In the genomic region with DNA sequence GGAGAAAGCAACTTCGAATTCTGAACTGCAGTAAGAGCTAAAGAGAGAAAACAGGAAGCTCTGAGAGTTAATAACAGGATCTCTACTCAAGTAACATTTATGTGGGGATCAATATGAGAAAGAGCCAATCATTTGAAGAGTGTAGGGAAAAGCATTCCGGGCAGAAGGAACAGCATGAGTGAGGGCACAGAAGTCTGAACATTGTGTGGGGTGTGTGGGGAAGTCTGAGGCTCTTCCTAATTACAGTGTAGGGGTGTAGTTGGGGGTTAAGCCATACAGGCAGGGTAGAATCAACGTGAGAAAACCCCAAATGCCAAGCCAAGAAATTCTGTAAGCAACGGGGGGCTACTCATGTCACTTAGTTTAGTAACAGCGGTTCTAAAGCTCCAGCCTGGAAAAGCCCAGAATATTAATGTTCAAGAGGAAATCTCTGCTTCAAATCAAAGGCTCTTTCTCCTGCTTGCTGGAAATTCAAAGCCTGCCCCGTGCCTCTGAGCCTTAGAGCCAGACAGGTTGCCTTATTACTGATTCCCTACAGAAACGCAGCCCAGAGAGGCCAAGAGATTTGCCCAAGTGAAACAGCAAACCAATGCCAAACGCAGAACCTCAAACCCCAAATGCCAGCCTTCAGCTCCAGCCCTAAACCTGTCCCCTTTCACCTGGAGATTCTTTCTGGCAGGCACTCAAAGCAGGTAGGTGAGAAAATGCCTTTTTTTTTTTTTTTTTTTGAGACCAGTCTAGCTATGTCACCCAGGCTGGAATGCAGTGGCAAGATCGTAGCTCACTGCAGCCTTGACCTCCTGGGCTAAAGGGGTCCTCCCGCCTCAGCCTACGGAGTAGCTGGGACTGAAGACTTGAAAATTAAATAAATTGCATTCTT, we compare ENCODE assay signal across 8 cellular contexts. TPM values are rescaled to one million over a fixed set of nuclear protein-coding genes. Genes with fewer than 3 reads are reported as not detected.
DNase-seq lines count a peak whose midpoint lies in the region; ATAC-seq and TF ChIP-seq lines count a peak whose summit lies in the region.

No MANE protein-coding gene starts in this region.

- DNase-seq in SK-N-SH (no peak), hepatocyte (ENCODE audit: low spot score) (peak; percentile 9)

- H3K4me3 ChIP-seq in SK-N-SH (ENCODE audit: low read depth in 2 of 2, low read length in 1 of 2) (peak overlapping the region in 1 of 2 experiments; percentile 43; a peak in 1 of 4 replicates), hepatocyte (no peak overlapping the region), stomach smooth muscle (ENCODE audit: low read length in 2 of 2) (peak overlapping the region; percentile 48 to 75)

- no peaks in the 10 kb centered on the region for H3K9me2 ChIP-seq in SK-N-SH
- H3K9me2 ChIP-seq in hepatocyte (replicated peaks; ENCODE audit: insufficient read depth), result no peaks in the 10 kb centered on the region

- H3K36me3 ChIP-seq in SK-N-SH (replicated peaks in 1 of 2; ENCODE audit: control insufficient read depth in 1 of 2, insufficient read depth in 2 of 2, low read length in 1 of 2), result no peaks in the 10 kb centered on the region
- no peaks in the 10 kb centered on the region for H3K36me3 ChIP-seq in hepatocyte (replicated peaks; ENCODE audit: insufficient read depth, low read depth)
- no peaks in the 10 kb centered on the region for H3K36me3 ChIP-seq in stomach smooth muscle (ENCODE audit: control insufficient read depth in 2 of 2, insufficient read depth in 2 of 2, low read length in 2 of 2)

- H4K20me1 ChIP-seq in SK-N-SH (ENCODE audit: insufficient read depth) (no peaks in the 10 kb centered on the region), hepatocyte (ENCODE audit: insufficient read depth, poor library complexity, severe bottlenecking) (no peaks in the 10 kb centered on the region)

- H3K4me2 ChIP-seq in SK-N-SH (peak overlapping the region; percentile 83), hepatocyte (peak overlapping the region; percentile 80)

- H2AFZ ChIP-seq in SK-N-SH (ENCODE audit: low read depth) (peak overlapping the region; percentile 82; the same call in 1 of the 2 replicates), hepatocyte (no peak overlapping the region)

- POLR2A ChIA-PET in SK-N-SH (lab: Yijun Ruan, JAX), result interaction anchor here (0.6 to 10.9 kb wide), 4 partner anchors 13 to 125 kb away, joined by 4 to 188 read pairs (median 19); partner anchors contain the start of gene DDIT4

- H3K4me1 ChIP-seq in SK-N-SH (ENCODE audit: control insufficient read depth in 1 of 2, insufficient read depth in 2 of 2, low read depth in 1 of 2, low read length in 1 of 2), result peaks cover 45 to 72% of the 10 kb centered on the region in 2 experiments
- H3K4me1 ChIP-seq in hepatocyte (ENCODE audit: insufficient read depth), result peaks cover 57% of the 10 kb centered on the region
- peaks cover 47% of the 10 kb centered on the region for H3K4me1 ChIP-seq in stomach smooth muscle (ENCODE audit: control insufficient read depth, insufficient read depth, low read length)

- CTCF ChIA-PET in SK-N-SH (lab: Yijun Ruan, JAX), result interaction anchor here (0.9 to 4.1 kb wide), 9 partner anchors 9 to 94 kb away, joined by 3 to 48 read pairs (median 5); no protein-coding TSS in a partner anchor

- H3K79me2 ChIP-seq in SK-N-SH (ENCODE audit: insufficient read depth), result no peaks in the 10 kb centered on the region
- H3K79me2 ChIP-seq in hepatocyte, result no peaks in the 10 kb centered on the region

- no peaks in the 10 kb centered on the region for H3K27me3 ChIP-seq in SK-N-SH (ENCODE audit: insufficient read depth)
- no peaks in the 10 kb centered on the region for H3K27me3 ChIP-seq in hepatocyte
- H3K27me3 ChIP-seq in stomach smooth muscle (ENCODE audit: control insufficient read depth in 1 of 2, insufficient read depth in 2 of 2, low read length in 2 of 2), result no peaks in the 10 kb centered on the region

- H3K9ac ChIP-seq in SK-N-SH, result peak overlapping the region; percentile 79
- peak overlapping the region in 1 of 2 donors; percentile 74 for H3K9ac ChIP-seq in stomach smooth muscle (ENCODE audit: low read length in 2 of 2)

- H3F3A ChIP-seq in SK-N-SH (replicated peaks; ENCODE audit: insufficient read depth), result peaks cover 24% of the 10 kb centered on the region

- no peaks in the 10 kb centered on the region for H3K9me3 ChIP-seq in SK-N-SH
- no peaks in the 10 kb centered on the region for H3K9me3 ChIP-seq in hepatocyte (ENCODE audit: low read depth)
- H3K9me3 ChIP-seq in stomach smooth muscle (ENCODE audit: control insufficient read depth in 2 of 2, low read length in 2 of 2), result no peaks in the 10 kb centered on the region

- no peak for TF ChIP-seq CTCF in SK-N-SH (IDR thresholded peaks at IDR 0.05)
- TF ChIP-seq CTCF in VCaP (conservative IDR thresholded peaks at IDR 0.05), result no peak
- no peak for TF ChIP-seq CTCF in hepatocyte (IDR thresholded peaks at IDR 0.05; ENCODE audit: poor library complexity)

- 80% methylated on average over 10 of the region's 11 CpGs for WGBS in SK-N-SH (ENCODE audit: low lambda C conversion rate)
- WGBS in hepatocyte (ENCODE audit: low lambda C conversion rate, missing lambda C conversion rate), result 78% methylated on average over 11 of the region's 11 CpGs

- H3K27ac ChIP-seq in SK-N-SH (ENCODE audit: low read depth in 2 of 2, low read length in 1 of 2) (peak overlapping the region; percentile 94 to 97), VCaP (peak overlapping the region; percentile 77), hepatocyte (peak overlapping the region; percentile 98), stomach smooth muscle (ENCODE audit: low read length) (peak overlapping the region; percentile 66)

- ATAC-seq in SK-N-SH treated with all-trans-retinoic acid at 6 μM for 48 hours (no peak), HG03460 (IDR thresholded peaks at IDR 0.05; ENCODE audit: unreplicated experiment) (no peak), HG03457 (IDR thresholded peaks at IDR 0.05; ENCODE audit: unreplicated experiment) (no peak), HG03045 (IDR thresholded peaks at IDR 0.05; ENCODE audit: unreplicated experiment) (no peak)

- TF ChIP-seq EP300 in SK-N-SH (IDR thresholded peaks at IDR 0.05; ENCODE audit: borderline replicate concordance in 1 of 2, low read depth in 1 of 2, low read length in 1 of 2), result no peak

- TF ChIP-seq RAD21 in SK-N-SH (IDR thresholded peaks at IDR 0.05; ENCODE audit: low read length), result no peak

TF ChIP-seq in SK-N-SH, 30 proteins besides CTCF, POLR2A, EP300 and RAD21 (continues in another document):
- TF ChIP-seq PBX3 (IDR thresholded peaks at IDR 0.05) (no peak), ELF1 (IDR thresholded peaks at IDR 0.05) (no peak), RXRA (IDR thresholded peaks at IDR 0.05; ENCODE audit: borderline replicate concordance, low read depth) (no peak), JUND (IDR thresholded peaks at IDR 0.05) (no peak), GABPA (IDR thresholded peaks at IDR 0.05; ENCODE audit: low read depth) (no peak), USF1 (IDR thresholded peaks at IDR 0.05; ENCODE audit: borderline replicate concordance, low read depth) (no peak), NFIC (IDR thresholded peaks at IDR 0.05; ENCODE audit: borderline replicate concordance) (no peak)

TF ChIP-seq in SK-N-SH treated with all-trans-retinoic acid at 6 μM for 48 hours, 23 proteins besides CTCF, POLR2A, EP300 and RAD21 (continues in another document):
- TF ChIP-seq ZNF8 (CRISPR knock-in tag; IDR thresholded peaks at IDR 0.05) (no peak), ISL1 (CRISPR knock-in tag; IDR thresholded peaks at IDR 0.05) (no peak), ZNF70 (CRISPR knock-in tag; IDR thresholded peaks at IDR 0.05) (no peak), PATZ1 (CRISPR knock-in tag; IDR thresholded peaks at IDR 0.05; ENCODE audit: borderline replicate concordance) (no peak), PPARA (CRISPR knock-in tag; IDR thresholded peaks at IDR 0.05; ENCODE audit: borderline replicate concordance) (no peak), ESRRG (CRISPR knock-in tag; IDR thresholded peaks at IDR 0.05) (no peak)
- TF ChIP-seq, protein P1, sequence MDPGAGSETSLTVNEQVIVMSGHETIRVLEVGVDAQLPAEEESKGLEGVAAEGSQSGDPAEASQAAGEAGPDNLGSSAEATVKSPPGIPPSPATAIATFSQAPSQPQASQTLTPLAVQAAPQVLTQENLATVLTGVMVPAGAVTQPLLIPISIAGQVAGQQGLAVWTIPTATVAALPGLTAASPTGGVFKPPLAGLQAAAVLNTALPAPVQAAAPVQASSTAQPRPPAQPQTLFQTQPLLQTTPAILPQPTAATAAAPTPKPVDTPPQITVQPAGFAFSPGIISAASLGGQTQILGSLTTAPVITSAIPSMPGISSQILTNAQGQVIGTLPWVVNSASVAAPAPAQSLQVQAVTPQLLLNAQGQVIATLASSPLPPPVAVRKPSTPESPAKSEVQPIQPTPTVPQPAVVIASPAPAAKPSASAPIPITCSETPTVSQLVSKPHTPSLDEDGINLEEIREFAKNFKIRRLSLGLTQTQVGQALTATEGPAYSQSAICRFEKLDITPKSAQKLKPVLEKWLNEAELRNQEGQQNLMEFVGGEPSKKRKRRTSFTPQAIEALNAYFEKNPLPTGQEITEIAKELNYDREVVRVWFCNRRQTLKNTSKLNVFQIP (CRISPR knock-in tag; IDR thresholded peaks at IDR 0.05; ENCODE audit: borderline replicate concordance, low read depth), result no peak

RNA-seq across cellular contexts. Expression of gene DNAJB12, which starts 36.1 kb away (rescaled TPM):
- polyA plus RNA-seq in SK-N-SH (2012; rRNA removed) (22.9 and 25.8 TPM in 2 replicates), hepatocyte (40.3 and 41.5 TPM in 2 replicates)
- polyA plus RNA-seq in SK-N-SH (2012; cell fraction: cytosol; rRNA removed), result 15.6 and 19.0 TPM in 2 replicates
- 38.8 and 40.0 TPM in 2 replicates for polyA plus RNA-seq in SK-N-SH (2012; cell fraction: nucleus; rRNA removed)
- total RNA-seq in hepatocyte, result 31.0 and 33.5 TPM in 2 replicates

RNA-seq across cellular contexts. Expression of gene DDIT4, which starts 44.9 kb away (rescaled TPM):
- polyA plus RNA-seq in SK-N-SH (2012; rRNA removed) (24.9 and 30.4 TPM in 2 replicates), hepatocyte (189 and 235 TPM in 2 replicates)
- 19.5 and 19.9 TPM in 2 replicates for polyA plus RNA-seq in SK-N-SH (2012; cell fraction: cytosol; rRNA removed)
- polyA plus RNA-seq in SK-N-SH (2012; cell fraction: nucleus; rRNA removed), result 41.8 and 55.3 TPM in 2 replicates
- 162 and 165 TPM in 2 replicates for total RNA-seq in hepatocyte
